8 cellular contexts compared by ENCODE assay signal in the genomic region with DNA sequence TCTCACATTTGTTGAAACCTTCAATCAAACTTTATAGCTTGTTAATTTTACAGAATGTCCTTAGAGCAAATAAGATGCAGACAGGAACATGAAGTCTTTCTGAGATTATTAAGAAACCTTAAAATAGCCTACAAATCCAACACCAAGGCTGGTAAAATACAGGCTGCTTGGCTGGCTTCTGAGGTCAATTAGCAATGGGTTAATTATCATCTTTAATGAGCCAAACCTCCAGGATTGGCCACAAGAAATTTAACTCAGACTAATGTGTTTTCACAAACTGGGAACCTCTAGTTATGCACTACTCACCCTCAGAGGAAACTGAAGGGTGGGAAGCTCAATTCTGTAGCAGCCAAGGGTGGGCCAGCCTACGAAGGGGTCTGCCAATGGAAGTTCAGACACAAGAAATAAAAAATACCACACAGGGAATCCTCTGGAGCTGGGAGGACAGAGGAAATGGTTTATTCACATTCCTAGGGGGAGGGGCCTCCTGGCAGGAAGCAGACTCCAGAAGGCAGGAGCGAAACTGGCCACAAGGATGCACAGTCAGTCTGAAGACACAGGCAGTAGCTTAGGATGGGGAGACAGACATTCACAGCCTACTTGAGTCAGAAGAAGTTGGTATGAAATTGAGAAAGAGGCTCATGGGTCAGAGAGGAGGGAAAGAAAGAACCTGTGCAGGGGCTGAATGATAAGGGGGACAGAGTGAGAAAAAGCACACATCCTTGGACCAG. TPM values are rescaled to one million over a fixed set of nuclear protein-coding genes. Genes with fewer than 3 reads are reported as not detected.
A peak's percentile ranks its signal among the peaks of the same experiment; 100 is the strongest.
DNase-seq lines count a peak whose midpoint lies in the region; ATAC-seq and TF ChIP-seq lines count a peak whose summit lies in the region.

No MANE protein-coding gene starts in this region.

- peak overlapping the region in 1 of 2 experiments; percentile 34 for H3K18ac ChIP-seq in mesenchymal stem cell (ENCODE audit: low read depth in 1 of 2, low read length in 2 of 2)

- peaks cover 0 to 25% (median 6%) of the 10 kb centered on the region in 3 donors for H3K36me3 Mint-ChIP-seq in CD8-positive, alpha-beta memory T cell

- H2BK120ac ChIP-seq in mesenchymal stem cell (ENCODE audit: low read depth, low read length) = no peak overlapping the region

- no peaks in the 10 kb centered on the region for H3K9me3 Mint-ChIP-seq in CD8-positive, alpha-beta memory T cell

- no peaks in the 10 kb centered on the region for H3K9me3 ChIP-seq in CD8-positive, alpha-beta memory T cell (ENCODE audit: low read length)
- no peaks in the 10 kb centered on the region for H3K9me3 ChIP-seq in MM.1S (replicated peaks; ENCODE audit: insufficient read depth, low read length)
- no peaks in the 10 kb centered on the region for H3K9me3 ChIP-seq in mesenchymal stem cell (ENCODE audit: control insufficient read depth, low read length)

- H2BK5ac ChIP-seq in mesenchymal stem cell (ENCODE audit: low read depth, low read length, poor library complexity, severe bottlenecking) = no peak overlapping the region

- no peak overlapping the region for H3K27ac ChIP-seq in CD8-positive, alpha-beta memory T cell (ENCODE audit: low read depth, low read length)
- peak overlapping the region; percentile 65; the same call in 1 of the 2 replicates for H3K27ac ChIP-seq in MM.1S (ENCODE audit: low read length)
- peak overlapping the region; percentile 83 for H3K27ac ChIP-seq in mesenchymal stem cell (ENCODE audit: low read length, poor library complexity, severe bottlenecking)

- no peaks in the 10 kb centered on the region for H3K27me3 ChIP-seq in CD8-positive, alpha-beta memory T cell (ENCODE audit: insufficient read depth, low read length, poor library complexity, severe bottlenecking)
- H3K27me3 ChIP-seq in MM.1S (replicated peaks; ENCODE audit: insufficient read depth, low read length) (no peaks in the 10 kb centered on the region), mesenchymal stem cell (ENCODE audit: control insufficient read depth in 1 of 2, insufficient read depth in 1 of 2, low read length in 2 of 2) (no peaks in the 10 kb centered on the region)

- peak overlapping the region; percentile 53 to 63 for H3K4ac ChIP-seq in mesenchymal stem cell (ENCODE audit: low read depth in 1 of 2, low read length in 2 of 2)

- 0% methylated on average over 2 of the region's 2 CpGs for WGBS in mesenchymal stem cell

- no peak overlapping the region for H4K91ac ChIP-seq in mesenchymal stem cell (ENCODE audit: low read length)

- H3K4me2 ChIP-seq in MM.1S (ENCODE audit: low read depth, low read length) (peak overlapping the region; percentile 65; the same call in 1 of the 2 replicates), mesenchymal stem cell (ENCODE audit: low read length, poor library complexity, severe bottlenecking) (no peak overlapping the region)

- ATAC-seq in HG03095 (IDR thresholded peaks at IDR 0.05; ENCODE audit: unreplicated experiment) = no peak
- no peak for ATAC-seq in activated CD4-positive, CD25-positive, alpha-beta regulatory T cell treated with anti-CD3 and anti-CD28 coated beads, Interleukin-2, amount 50 U/mL, for 24 hours

- H3K27ac Mint-ChIP-seq in CD8-positive, alpha-beta memory T cell = peak overlapping the region; percentile 12 to 99 (median 96)

- H3F3A ChIP-seq in MM.1S (ENCODE audit: insufficient read depth, low read length) = peaks cover 25% of the 10 kb centered on the region

- H3K79me1 ChIP-seq in mesenchymal stem cell (replicated peaks; ENCODE audit: low read length, poor library complexity, severe bottlenecking) = peaks cover 30% of the 10 kb centered on the region

- no peak for TF ChIP-seq CTCF in MM.1S (IDR thresholded peaks at IDR 0.05; ENCODE audit: low read length)
- TF ChIP-seq CTCF in choroid plexus epithelial cell (conservative IDR thresholded peaks at IDR 0.05; ENCODE audit: low read depth, low read length) = peak; percentile 68

- H2BK12ac ChIP-seq in mesenchymal stem cell (ENCODE audit: low read length in 2 of 2) = peak overlapping the region in 1 of 2 experiments; percentile 63

- H3K27me3 Mint-ChIP-seq in CD8-positive, alpha-beta memory T cell = no peaks in the 10 kb centered on the region

- H3K4me3 ChIP-seq in CD8-positive, alpha-beta memory T cell (ENCODE audit: low read length) = no peak overlapping the region
- H3K4me3 ChIP-seq in MM.1S (ENCODE audit: low read length) (peak overlapping the region; percentile 52; the same call in 1 of the 2 replicates), choroid plexus epithelial cell (ENCODE audit: low read depth, low read length) (no peak overlapping the region), mesenchymal stem cell (ENCODE audit: insufficient read depth in 1 of 2, low read depth in 1 of 2, low read length in 2 of 2) (peak overlapping the region in 1 of 2 experiments; percentile 79)

- H2AK5ac ChIP-seq in mesenchymal stem cell (ENCODE audit: low read length, severe bottlenecking) = peak overlapping the region; percentile 79

- H3K4me1 Mint-ChIP-seq in CD8-positive, alpha-beta memory T cell = peaks cover 43 to 67% (median 55%) of the 10 kb centered on the region in 3 donors

- no peak overlapping the region for H2AFZ ChIP-seq in MM.1S (ENCODE audit: low read length)
- no peak overlapping the region for H2AFZ ChIP-seq in mesenchymal stem cell (ENCODE audit: low read depth, low read length)

- no peaks in the 10 kb centered on the region for H3K9me2 ChIP-seq in MM.1S (replicated peaks; ENCODE audit: insufficient read depth, low read length)

- peaks cover 39% of the 10 kb centered on the region for H3K4me1 ChIP-seq in CD8-positive, alpha-beta memory T cell (ENCODE audit: insufficient read depth, low read length)
- H3K4me1 ChIP-seq in MM.1S (ENCODE audit: low read length) (peaks cover 33% of the 10 kb centered on the region), mesenchymal stem cell (ENCODE audit: control insufficient read depth, insufficient read depth, low read depth, low read length) (peaks cover 33% of the 10 kb centered on the region)

- H3K23ac ChIP-seq in mesenchymal stem cell (ENCODE audit: low read length in 2 of 2) = no peak overlapping the region

- CTCF ChIA-PET in CD8-positive, alpha-beta memory T cell (lab: Charles Lee) = interaction anchor here (1.3 to 6.9 kb wide), 4 partner anchors 23 to 263 kb away, joined by 3 to 73 read pairs (median 17); a partner anchor contains a TSS

- no peaks in the 10 kb centered on the region for H4K20me1 ChIP-seq in MM.1S (ENCODE audit: insufficient read depth, low read length)

- H3K9ac ChIP-seq in MM.1S (ENCODE audit: low read length) = peak overlapping the region; percentile 38; the same call in 1 of the 2 replicates
- peak overlapping the region; percentile 91 for H3K9ac ChIP-seq in mesenchymal stem cell (ENCODE audit: low read length)

- DNase-seq in CD8-positive, alpha-beta memory T cell = no peak
- DNase-seq in MM.1S = no peak
- DNase-seq in choroid plexus epithelial cell (ENCODE audit: low read depth) = peak; percentile 96
- peak; percentile 97 for DNase-seq in mesenchymal stem cell
- no peak for DNase-seq in DMS79 treated with DMSO at 0.1 percent for 48 hours (lab: John Stamatoyannopoulos, UW)
- DNase-seq in HuH-7 (ENCODE audit: low spot score) = no peak

- H3K79me2 ChIP-seq in MM.1S (ENCODE audit: low read length) = no peaks in the 10 kb centered on the region; the same call in 1 of the 2 replicates

- H3K14ac ChIP-seq in mesenchymal stem cell (ENCODE audit: low read length in 2 of 2) = no peak overlapping the region

- no peak overlapping the region for H2BK15ac ChIP-seq in mesenchymal stem cell (ENCODE audit: low read depth, poor library complexity, severe bottlenecking)

- no peak overlapping the region for H4K8ac ChIP-seq in mesenchymal stem cell (ENCODE audit: low read length)

- POLR2A ChIA-PET in CD8-positive, alpha-beta memory T cell (lab: Charles Lee) = interaction anchor here (1.2 to 1.7 kb wide), 2 partner anchors 22 to 33 kb away, joined by 3 to 7 read pairs; no protein-coding TSS in a partner anchor

- H3K36me3 ChIP-seq in CD8-positive, alpha-beta memory T cell (ENCODE audit: insufficient read depth, low read length) = no peaks in the 10 kb centered on the region
- H3K36me3 ChIP-seq in MM.1S (replicated peaks; ENCODE audit: insufficient read depth, low read length) = no peaks in the 10 kb centered on the region
- H3K36me3 ChIP-seq in mesenchymal stem cell (ENCODE audit: control insufficient read depth in 1 of 2, insufficient read depth in 2 of 2, low read depth in 1 of 2, low read length in 2 of 2) = peaks cover 15 to 28% of the 10 kb centered on the region in 2 experiments

- peak overlapping the region in 6 of 7 donors; percentile 22 to 97 (median 92) for H3K4me3 Mint-ChIP-seq in CD8-positive, alpha-beta memory T cell

RNA-seq across cellular contexts. Expression of a gene that starts 36.1 kb away (rescaled TPM):
- 10 to 100 TPM; 39.5 to 42.7 TPM for total RNA-seq in CD8-positive, alpha-beta memory T cell
- 1.3 TPM for polyA plus RNA-seq in CD8-positive, alpha-beta memory T cell
- polyA plus RNA-seq in mesenchymal stem cell (2013, experiment 1 of 2) = 25.3 TPM
- polyA plus RNA-seq in mesenchymal stem cell (2013, experiment 2 of 2) = 23.9 TPM

RNA-seq across cellular contexts. Expression of a gene that starts 49.1 kb away (rescaled TPM):
- 10 to 100 TPM; 54.2 to 56.2 TPM for total RNA-seq in CD8-positive, alpha-beta memory T cell
- polyA plus RNA-seq in CD8-positive, alpha-beta memory T cell = 60.0 TPM
- polyA plus RNA-seq in mesenchymal stem cell (2013, experiment 1 of 2) = 72.1 TPM
- 72.9 TPM for polyA plus RNA-seq in mesenchymal stem cell (2013, experiment 2 of 2)

Comparison
In these comparisons a context has a peak if more than half of its experiments do, and no peak if none do; other contexts are left out.
1. DNase-seq: peak in choroid plexus epithelial cell (single experiment) and mesenchymal stem cell (single experiment); none in CD8-positive, alpha-beta memory T cell (0 of 5), MM.1S (single experiment), DMS79 treated with DMSO at 0.1 percent for 48 hours (single experiment) and HuH-7 (single experiment).